Comparison of ENCODE assay signal across 6 cellular contexts in genomic region chr16:2008631-2009301, GRCh38. TPM values are rescaled to one million over a fixed set of nuclear protein-coding genes. Genes with fewer than 3 reads are reported as not detected.
A peak's percentile ranks its signal among the peaks of the same experiment; 100 is the strongest.
DNase-seq lines count a peak whose midpoint lies in the region.

No MANE protein-coding gene starts in this region.

- H3K4me3 ChIP-seq in mesodermal cell (ENCODE audit: extremely low read depth, insufficient read depth, low read length, poor library complexity, severe bottlenecking), result peak overlapping the region; percentile 88

- H3K9me3 Mint-ChIP-seq in activated naive CD4-positive, alpha-beta T cell treated with anti-CD3 and anti-CD28 coated beads, Interleukin-2, amount 50 U/mL, for 24 hours, result no peaks in the 10 kb centered on the region

- H3K27me3 Mint-ChIP-seq in activated naive CD4-positive, alpha-beta T cell treated with anti-CD3 and anti-CD28 coated beads, Interleukin-2, amount 50 U/mL, for 24 hours, result no peaks in the 10 kb centered on the region

- peak; percentile 33 for DNase-seq in activated naive CD4-positive, alpha-beta T cell treated with Interleukin-2 at 50 U/mL for 16 hours
- DNase-seq in activated naive CD4-positive, alpha-beta T cell treated with anti-CD3 and anti-CD28 coated beads, Interleukin-2, amount 50 U/mL, for 16 hours, result no peak
- DNase-seq in NCI-H1092 (lab: John Stamatoyannopoulos, UW), result no peak
- no peak for DNase-seq in OCI-M2 (lab: John Stamatoyannopoulos, UW; ENCODE audit: unreplicated experiment)

- H3K27ac Mint-ChIP-seq in activated naive CD4-positive, alpha-beta T cell treated with anti-CD3 and anti-CD28 coated beads, Interleukin-2, amount 50 U/mL, for 24 hours, result peak overlapping the region; percentile 55

- peaks cover 29% of the 10 kb centered on the region for H3K36me3 ChIP-seq in mesodermal cell (ENCODE audit: control insufficient read depth, insufficient read depth, low read length)

- H3K4me1 Mint-ChIP-seq in activated naive CD4-positive, alpha-beta T cell treated with anti-CD3 and anti-CD28 coated beads, Interleukin-2, amount 50 U/mL, for 24 hours, result peaks cover 40% of the 10 kb centered on the region

- H3K9me3 ChIP-seq in mesodermal cell (ENCODE audit: control insufficient read depth, low read length), result no peaks in the 10 kb centered on the region

- peaks cover 35% of the 10 kb centered on the region for H3K4me1 ChIP-seq in mesodermal cell (ENCODE audit: control insufficient read depth, insufficient read depth, low read length, poor library complexity, severe bottlenecking)

- peak overlapping the region; percentile 95 for H3K4me3 Mint-ChIP-seq in activated naive CD4-positive, alpha-beta T cell treated with anti-CD3 and anti-CD28 coated beads, Interleukin-2, amount 50 U/mL, for 24 hours

- peaks cover 2% of the 10 kb centered on the region for H3K36me3 Mint-ChIP-seq in activated naive CD4-positive, alpha-beta T cell treated with anti-CD3 and anti-CD28 coated beads, Interleukin-2, amount 50 U/mL, for 24 hours

- H3K27ac ChIP-seq in mesodermal cell (ENCODE audit: low read depth, low read length, severe bottlenecking), result peak overlapping the region; percentile 69

- WGBS in mesodermal cell (ENCODE audit: insufficient coverage in 2 of 2), 2 experiments, result 6 to 20% methylated on average over 17 to 27 of the region's 29 CpGs

RNA-seq across cellular contexts. Expression of gene ZNF598, which starts 0.9 kb away (rescaled TPM):
- polyA plus RNA-seq in mesodermal cell (2013, experiment 1 of 2), result 27.4 TPM
- polyA plus RNA-seq in mesodermal cell (2013, experiment 2 of 2), result 23.7 TPM

RNA-seq across cellular contexts. Expression of gene NPW, which starts 10.8 kb away (rescaled TPM):
- polyA plus RNA-seq in mesodermal cell (2013, experiment 1 of 2), result 17.5 TPM
- 18.2 TPM for polyA plus RNA-seq in mesodermal cell (2013, experiment 2 of 2)

RNA-seq across cellular contexts. Expression of gene NHERF2, which starts 17.9 kb away (rescaled TPM):
- polyA plus RNA-seq in mesodermal cell (2013, experiment 1 of 2), result 43.9 TPM
- 36.7 TPM for polyA plus RNA-seq in mesodermal cell (2013, experiment 2 of 2)

RNA-seq across cellular contexts. Expression of gene SYNGR3, which starts 19.0 kb away (rescaled TPM):
- 2.0 TPM for polyA plus RNA-seq in mesodermal cell (2013, experiment 1 of 2)
- 1.9 TPM for polyA plus RNA-seq in mesodermal cell (2013, experiment 2 of 2)

RNA-seq across cellular contexts. Expression of gene GFER, which starts 24.8 kb away (rescaled TPM):
- 31.6 TPM for polyA plus RNA-seq in mesodermal cell (2013, experiment 1 of 2)
- 15.0 TPM for polyA plus RNA-seq in mesodermal cell (2013, experiment 2 of 2)
